8 cellular contexts compared by ENCODE assay signal in the genomic region with DNA sequence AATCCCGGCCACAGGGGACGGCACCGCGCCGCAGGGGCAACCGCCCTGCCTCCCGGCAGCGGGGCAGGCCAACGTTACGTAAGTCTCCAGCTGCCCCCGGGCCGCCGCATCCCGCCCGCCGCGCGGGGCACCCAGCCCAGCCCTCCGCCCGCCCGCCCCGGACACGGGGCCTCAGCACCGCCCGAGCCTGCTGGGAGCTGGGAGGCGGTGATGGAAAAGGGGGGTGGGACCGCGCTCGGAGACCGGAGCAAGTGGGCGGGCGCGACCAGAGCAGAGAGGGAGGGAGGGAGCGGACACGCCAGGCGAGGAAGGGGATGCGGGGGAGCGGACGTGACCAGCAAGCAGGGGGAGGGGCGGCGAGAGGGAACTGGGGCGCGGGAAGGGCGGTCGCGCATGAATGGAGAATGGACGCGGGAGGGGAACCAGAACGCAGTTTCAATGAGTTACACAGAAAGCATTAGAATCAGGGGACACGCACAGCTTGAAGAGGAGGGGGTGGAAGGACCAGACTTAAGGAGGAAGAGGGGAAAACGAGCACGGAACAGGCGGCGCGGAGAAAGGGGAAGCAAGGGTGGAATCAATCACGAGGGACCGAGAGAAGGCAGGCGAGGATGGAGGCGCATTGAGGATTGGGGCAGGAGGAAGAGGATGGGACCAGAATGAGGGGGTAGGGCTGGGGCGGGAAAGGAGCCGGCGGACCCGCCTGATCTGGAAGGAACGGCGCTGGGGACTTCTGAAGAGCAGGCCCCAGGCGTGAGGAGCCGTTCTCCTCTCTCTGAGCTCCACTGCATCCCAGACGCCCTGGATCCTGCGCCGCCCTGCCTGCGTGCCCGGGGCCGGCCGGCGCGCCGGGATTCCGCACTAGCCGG. TPM values are rescaled to one million over a fixed set of nuclear protein-coding genes. Genes with fewer than 3 reads are reported as not detected.
DNase-seq lines count a peak whose midpoint lies in the region; ATAC-seq and TF ChIP-seq lines count a peak whose summit lies in the region.

No MANE protein-coding gene starts in this region.

- ATAC-seq in foreskin keratinocyte (peak; percentile 1), HG02571 (IDR thresholded peaks at IDR 0.05; ENCODE audit: unreplicated experiment) (no peak)

- no peaks in the 10 kb centered on the region for H3K9me3 ChIP-seq in KOPT-K1 (ENCODE audit: insufficient read depth, low read length, poor library complexity, severe bottlenecking)

- peaks cover 3% of the 10 kb centered on the region for H3K36me3 Mint-ChIP-seq in neural crest cell (ENCODE audit: low read depth)

- peaks cover 16% of the 10 kb centered on the region for H3K4me1 ChIP-seq in foreskin keratinocyte

- H3K36me3 ChIP-seq in KOPT-K1 (ENCODE audit: insufficient read depth, low read length): peaks cover 6% of the 10 kb centered on the region

- H3K27me3 Mint-ChIP-seq in neural crest cell (ENCODE audit: low read depth): peaks cover 3% of the 10 kb centered on the region

- H3K27ac ChIP-seq in KOPT-K1 (ENCODE audit: low read depth, low read length, poor library complexity, severe bottlenecking) (peak overlapping the region; percentile 83), foreskin keratinocyte (peak overlapping the region; percentile 52)

- no peaks in the 10 kb centered on the region for H3K9me3 Mint-ChIP-seq in neural crest cell

- H3K4me3 Mint-ChIP-seq in neural crest cell: peak overlapping the region; percentile 99

- DNase-seq in DMS79 (lab: John Stamatoyannopoulos, UW) (peak; percentile 11), SHP77 (lab: John Stamatoyannopoulos, UW) (peak; percentile 78 to 86), foreskin keratinocyte (no peak), neural crest cell (ENCODE audit: low read depth, low spot score) (peak; percentile 91), stromal cell of bone marrow (ENCODE audit: low read depth) (peak; percentile 83)
- DNase-seq in activated naive CD4-positive, alpha-beta T cell treated with Interleukin-2 at 50 U/mL for 16 hours: peak; percentile 84

- TF ChIP-seq CTCF in foreskin keratinocyte (conservative IDR thresholded peaks at IDR 0.05): no peak
- TF ChIP-seq CTCF in neural crest cell (conservative IDR thresholded peaks at IDR 0.05): no peak

- H3K4me1 Mint-ChIP-seq in neural crest cell: peaks cover 54% of the 10 kb centered on the region

- peak overlapping the region; percentile 100 for H3K27ac Mint-ChIP-seq in neural crest cell (ENCODE audit: unreplicated experiment)

- no peaks in the 10 kb centered on the region for H3K27me3 ChIP-seq in foreskin keratinocyte

RNA-seq across cellular contexts. Expression of a gene that starts 0.6 kb away (rescaled TPM):
- total RNA-seq in foreskin keratinocyte (2,420 and 2,686 TPM in 2 replicates), neural crest cell (905 and 917 TPM in 2 replicates)
- polyA plus RNA-seq in foreskin keratinocyte: 2,518 and 2,832 TPM in 2 replicates

RNA-seq across cellular contexts. Expression of a gene that starts 32.8 kb away (rescaled TPM):
- total RNA-seq in foreskin keratinocyte (2.3 and 3.7 TPM in 2 replicates), neural crest cell (0.35 and 0.48 TPM in 2 replicates)
- 1.3 and 2.1 TPM in 2 replicates for polyA plus RNA-seq in foreskin keratinocyte

RNA-seq across cellular contexts. Expression of a gene that starts 41.9 kb away (rescaled TPM):
- total RNA-seq in foreskin keratinocyte (48.1 and 52.2 TPM in 2 replicates), neural crest cell (83.2 and 88.9 TPM in 2 replicates)
- polyA plus RNA-seq in foreskin keratinocyte: 40.7 and 42.1 TPM in 2 replicates

Comparison
In these comparisons a context has a peak if more than half of its experiments do, and no peak if none do; other contexts are left out.
1. DNase-seq: peak in DMS79 (single experiment), SHP77 (2 of 2), activated naive CD4-positive, alpha-beta T cell treated with Interleukin-2 at 50 U/mL for 16 hours (single experiment), neural crest cell (single experiment) and stromal cell of bone marrow (single experiment); none in foreskin keratinocyte (0 of 2).